ENCODE assay signal across 18 cellular contexts in genomic region chr20:9409981-9410380, GRCh38.
DNase-seq lines count a peak whose midpoint lies in the region; ATAC-seq and TF ChIP-seq lines count a peak whose summit lies in the region.
"Had no signal": no experiment of that assay in that cellular context is flagged by ENCODE, and none has a peak within 500 bp of the region (broad histone marks: within the 10 kb centered on the region; RNA-seq: fewer than 3 reads in every experiment).

No MANE protein-coding gene starts in this region.

- TF ChIP-seq CTCF in epithelial cell of esophagus (IDR thresholded peaks at IDR 0.05; ENCODE audit: insufficient read depth, low read depth, low read length, missing control alignments) (no peak), nephron progenitor cell (IDR thresholded peaks at IDR 0.05) (no peak)

- DNase-seq in COLO829 (ENCODE audit: low spot score), result peak; percentile 21
- peak; percentile 50 for DNase-seq in NCI-H226
- DNase-seq in epithelial cell of esophagus (ENCODE audit: low read depth), result peak; percentile 51
- DNase-seq in nephron progenitor cell, result no peak
- no peak for DNase-seq in GDM1 (lab: John Stamatoyannopoulos, UW)
- DNase-seq in DMS 273 treated with DMSO at 0.1 percent for 48 hours (lab: John Stamatoyannopoulos, UW), result no peak
- DNase-seq: activated naive CD8-positive, alpha-beta T cell treated with anti-CD3 and anti-CD28 coated beads for 36 hours; CD8-positive, alpha-beta T cell; cortex of kidney; foreskin melanocyte; kidney; naive thymus-derived CD8-positive, alpha-beta T cell; NCI-H1694 treated with DMSO at 0.1 percent for 48 hours; NCI-H748 treated with DMSO at 0.1 percent for 48 hours; SIG-M5 had no signal

- no peaks in the 10 kb centered on the region for H3K9me3 Mint-ChIP-seq in nephron progenitor cell
- H3K9me3 Mint-ChIP-seq: activated naive CD8-positive, alpha-beta T cell treated with anti-CD3 and anti-CD28 coated beads for 36 hours; CD8-positive, alpha-beta T cell; naive thymus-derived CD8-positive, alpha-beta T cell; WTC11 had no signal

- peak overlapping the region; percentile 32 for H3K27ac Mint-ChIP-seq in nephron progenitor cell
- H3K27ac Mint-ChIP-seq: activated naive CD8-positive, alpha-beta T cell treated with anti-CD3 and anti-CD28 coated beads for 36 hours; CD8-positive, alpha-beta T cell; naive thymus-derived CD8-positive, alpha-beta T cell; WTC11 had no signal

- peaks cover 47% of the 10 kb centered on the region for H3K36me3 Mint-ChIP-seq in nephron progenitor cell (ENCODE audit: low read depth)
- H3K36me3 Mint-ChIP-seq: activated naive CD8-positive, alpha-beta T cell treated with anti-CD3 and anti-CD28 coated beads for 36 hours; CD8-positive, alpha-beta T cell; naive thymus-derived CD8-positive, alpha-beta T cell had no signal

- H3K4me3 ChIP-seq in epithelial cell of esophagus (ENCODE audit: low read length), result no peak overlapping the region

- ATAC-seq in GM18511 (IDR thresholded peaks at IDR 0.05; ENCODE audit: unreplicated experiment) (no peak), GM19397 (IDR thresholded peaks at IDR 0.05; ENCODE audit: unreplicated experiment) (no peak)
- ATAC-seq: CD8-positive, alpha-beta T cell; naive thymus-derived CD8-positive, alpha-beta T cell; WTC11 had no signal

- H3K4me3 Mint-ChIP-seq in nephron progenitor cell, result no peak overlapping the region
- H3K4me3 Mint-ChIP-seq: activated naive CD8-positive, alpha-beta T cell treated with anti-CD3 and anti-CD28 coated beads for 36 hours; CD8-positive, alpha-beta T cell; naive thymus-derived CD8-positive, alpha-beta T cell; WTC11 had no signal

- no peaks in the 10 kb centered on the region for H3K27me3 Mint-ChIP-seq in nephron progenitor cell (ENCODE audit: low read depth, poor library complexity)
- H3K27me3 Mint-ChIP-seq: activated naive CD8-positive, alpha-beta T cell treated with anti-CD3 and anti-CD28 coated beads for 36 hours; naive thymus-derived CD8-positive, alpha-beta T cell had no signal

- H3K4me1 Mint-ChIP-seq in nephron progenitor cell, result no peaks in the 10 kb centered on the region
- H3K4me1 Mint-ChIP-seq: activated naive CD8-positive, alpha-beta T cell treated with anti-CD3 and anti-CD28 coated beads for 36 hours; naive thymus-derived CD8-positive, alpha-beta T cell; WTC11 had no signal

Comparison
In these comparisons a context has a peak if more than half of its experiments do, and no peak if none do; other contexts are left out.
1. DNase-seq: peak in COLO829 (single experiment), NCI-H226 (single experiment) and epithelial cell of esophagus (single experiment); none in nephron progenitor cell (single experiment), GDM1 (single experiment) and DMS 273 treated with DMSO at 0.1 percent for 48 hours (single experiment).